23 cellular contexts compared by ENCODE assay signal in genomic region chr14:56810850-56811595, GRCh38. TPM values are rescaled to one million over a fixed set of nuclear protein-coding genes. Genes with fewer than 3 reads are reported as not detected.
DNase-seq lines count a peak whose midpoint lies in the region; ATAC-seq and TF ChIP-seq lines count a peak whose summit lies in the region.
"Had no signal": no experiment of that assay in that cellular context is flagged by ENCODE, and none has a peak within 500 bp of the region (broad histone marks: within the 10 kb centered on the region; RNA-seq: fewer than 3 reads in every experiment).

No MANE protein-coding gene starts in this region.

- peak overlapping the region; percentile 68 for H3K56ac ChIP-seq in mesendoderm (ENCODE audit: low read length)

- H4K8ac ChIP-seq in mesendoderm (ENCODE audit: low read depth, low read length), result no peak overlapping the region

- no peak for DNase-seq in T-helper 1 cell
- DNase-seq in HAP-1 (ENCODE audit: low spot score in 2 of 2), result peak in 1 of 2 experiments; percentile 54
- DNase-seq in mesendoderm, result peak; percentile 65
- no peak for DNase-seq in NCI-H774 (lab: John Stamatoyannopoulos, UW)
- no peak for DNase-seq in DMS 273 (lab: John Stamatoyannopoulos, UW; ENCODE audit: unreplicated experiment)
- DNase-seq: 8988T; activated CD4-positive, alpha-beta T cell treated with anti-CD3 and anti-CD28 coated beads for 4 hours; GDM1; HFFc6; Karpas-422; natural killer cell; NCI-H1105; NCI-H69; T1000 had no signal

- H2BK120ac ChIP-seq in mesendoderm (ENCODE audit: low read depth, low read length), result no peak overlapping the region

- H3K27ac ChIP-seq in mesendoderm (ENCODE audit: low read depth, low read length), result no peak overlapping the region
- H3K27ac ChIP-seq: esophagus muscularis mucosa, prostate gland, SJSA1, thoracic aorta had no signal

- peak overlapping the region; percentile 28 for H3K4me2 ChIP-seq in mesendoderm (ENCODE audit: low read length)

- H2BK5ac ChIP-seq in mesendoderm (ENCODE audit: low read length), result no peak overlapping the region

- peaks cover 13% of the 10 kb centered on the region for H3K9me3 Mint-ChIP-seq in T-helper 1 cell treated with Interleukin-12 subunit alpha and Interleukin-12 subunit beta and Interleukin-4 antibody, amounts not matched to agents 30 μg/mL and 1 μg/mL, for 36 hours
- H3K9me3 Mint-ChIP-seq in brain, result peaks cover 0 to 10% (median 0%) of the 10 kb centered on the region in 5 experiments

- H3K18ac ChIP-seq in mesendoderm (ENCODE audit: low read length), result peak overlapping the region; percentile 33

- peak overlapping the region; percentile 41 for H3K4ac ChIP-seq in mesendoderm (ENCODE audit: low read depth, low read length)

- H2BK15ac ChIP-seq in mesendoderm (replicated peaks; ENCODE audit: low read depth), result peak overlapping the region; percentile 93

- peaks cover 20% of the 10 kb centered on the region for H3K36me3 Mint-ChIP-seq in T-helper 1 cell treated with Interleukin-12 subunit alpha and Interleukin-12 subunit beta and Interleukin-4 antibody, amounts not matched to agents 30 μg/mL and 1 μg/mL, for 36 hours (ENCODE audit: low read depth)
- H3K36me3 Mint-ChIP-seq in brain, result peaks cover 10% of the 10 kb centered on the region
- H3K36me3 Mint-ChIP-seq: memory B cell had no signal

- H3K4me3 Mint-ChIP-seq in T-helper 1 cell treated with Interleukin-12 subunit alpha and Interleukin-12 subunit beta and Interleukin-4 antibody, amounts not matched to agents 30 μg/mL and 1 μg/mL, for 36 hours, result no peak overlapping the region
- H3K4me3 Mint-ChIP-seq in brain, result peak overlapping the region in 4 of 5 experiments; percentile 69 to 90 (median 88)
- H3K4me3 Mint-ChIP-seq: HFFc6, memory B cell, natural killer cell had no signal

- H4K5ac ChIP-seq in mesendoderm (ENCODE audit: low read length), result no peak overlapping the region

- H2AK5ac ChIP-seq in mesendoderm (ENCODE audit: low read length), result no peak overlapping the region

- peaks cover 3% of the 10 kb centered on the region for H3K79me2 ChIP-seq in mesendoderm (ENCODE audit: control insufficient read depth, insufficient read depth, low read length)

- H3K27me3 ChIP-seq in HAP-1 (ENCODE audit: low read depth) (no peaks in the 10 kb centered on the region), mesendoderm (ENCODE audit: insufficient read depth, low read length, poor library complexity) (peaks cover 8% of the 10 kb centered on the region)

- no peaks in the 10 kb centered on the region for H3K9me3 ChIP-seq in HAP-1
- H3K9me3 ChIP-seq: esophagus muscularis mucosa, prostate gland, SJSA1, thoracic aorta had no signal

- in situ Hi-C loops in HAP-1 (cut with MboI; ENCODE audit: low sequenced_read_pairs), result loop anchor here (10.0 to 25.0 kb wide), 2 partner anchors 226 to 376 kb away; no protein-coding TSS in a partner anchor

- H3K4me1 Mint-ChIP-seq in T-helper 1 cell treated with Interleukin-12 subunit alpha and Interleukin-12 subunit beta and Interleukin-4 antibody, amounts not matched to agents 30 μg/mL and 1 μg/mL, for 36 hours (ENCODE audit: low read depth), result peaks cover 16% of the 10 kb centered on the region
- H3K4me1 Mint-ChIP-seq in brain, result peaks cover 44% of the 10 kb centered on the region

- H3K4me1 ChIP-seq in HAP-1 (peaks cover 12% of the 10 kb centered on the region; the same call in 1 of the 2 replicates), mesendoderm (ENCODE audit: control insufficient read depth, low read depth, low read length) (peaks cover 2% of the 10 kb centered on the region)
- H3K4me1 ChIP-seq: prostate gland, SJSA1 had no signal

- no peak for ATAC-seq in HG03095 (IDR thresholded peaks at IDR 0.05; ENCODE audit: unreplicated experiment)
- ATAC-seq: natural killer cell had no signal

- peak overlapping the region; percentile 40 for H3K9ac ChIP-seq in mesendoderm (ENCODE audit: low read length)

- H3K23ac ChIP-seq in mesendoderm (ENCODE audit: low read length), result no peak overlapping the region

- WGBS in mesendoderm (ENCODE audit: extremely low coverage, insufficient coverage, low lambda C conversion rate), result 100% methylated on average over 1 of the region's 31 CpGs

- H3K27me3 Mint-ChIP-seq in T-helper 1 cell treated with Interleukin-12 subunit alpha and Interleukin-12 subunit beta and Interleukin-4 antibody, amounts not matched to agents 30 μg/mL and 1 μg/mL, for 36 hours (ENCODE audit: low read depth), result peaks cover 90% of the 10 kb centered on the region
- peaks cover 96% of the 10 kb centered on the region for H3K27me3 Mint-ChIP-seq in brain

- no peak for TF ChIP-seq CTCF in brain (conservative IDR thresholded peaks at IDR 0.05)

- H3K4me3 ChIP-seq in HAP-1, result peak overlapping the region; percentile 76
- H3K4me3 ChIP-seq in mesendoderm (ENCODE audit: low read length), result no peak overlapping the region
- H3K4me3 ChIP-seq: esophagus muscularis mucosa, prostate gland, SJSA1, thoracic aorta had no signal

- H3K27ac Mint-ChIP-seq in T-helper 1 cell treated with Interleukin-12 subunit alpha and Interleukin-12 subunit beta and Interleukin-4 antibody, amounts not matched to agents 30 μg/mL and 1 μg/mL, for 36 hours, result peak overlapping the region; percentile 32
- H3K27ac Mint-ChIP-seq in brain, result peak overlapping the region in 3 of 5 experiments; percentile 80 to 98 (median 96)
- H3K27ac Mint-ChIP-seq: HFFc6, memory B cell, natural killer cell had no signal

- H3K79me1 ChIP-seq in mesendoderm (ENCODE audit: low read length), result no peaks in the 10 kb centered on the region

- H3K36me3 ChIP-seq in HAP-1 (replicated peaks), result peaks cover 42% of the 10 kb centered on the region
- H3K36me3 ChIP-seq in mesendoderm (ENCODE audit: control insufficient read depth, insufficient read depth, low read length), result no peaks in the 10 kb centered on the region
- H3K36me3 ChIP-seq: esophagus muscularis mucosa, prostate gland, SJSA1, thoracic aorta had no signal

RNA-seq across cellular contexts. Expression of gene OTX2, which starts 0.7 kb away (rescaled TPM):
- not detected for polyA plus RNA-seq in brain (ENCODE audit: insufficient read depth, low read depth, low replicate concordance)
- 74.3 TPM for polyA plus RNA-seq in mesendoderm (2013, experiment 1 of 2)
- polyA plus RNA-seq in mesendoderm (2013, experiment 2 of 2), result 76.2 TPM
- polyA plus RNA-seq: BJ had no signal
